ENCODE assay signal across 10 cellular contexts in the genomic region with DNA sequence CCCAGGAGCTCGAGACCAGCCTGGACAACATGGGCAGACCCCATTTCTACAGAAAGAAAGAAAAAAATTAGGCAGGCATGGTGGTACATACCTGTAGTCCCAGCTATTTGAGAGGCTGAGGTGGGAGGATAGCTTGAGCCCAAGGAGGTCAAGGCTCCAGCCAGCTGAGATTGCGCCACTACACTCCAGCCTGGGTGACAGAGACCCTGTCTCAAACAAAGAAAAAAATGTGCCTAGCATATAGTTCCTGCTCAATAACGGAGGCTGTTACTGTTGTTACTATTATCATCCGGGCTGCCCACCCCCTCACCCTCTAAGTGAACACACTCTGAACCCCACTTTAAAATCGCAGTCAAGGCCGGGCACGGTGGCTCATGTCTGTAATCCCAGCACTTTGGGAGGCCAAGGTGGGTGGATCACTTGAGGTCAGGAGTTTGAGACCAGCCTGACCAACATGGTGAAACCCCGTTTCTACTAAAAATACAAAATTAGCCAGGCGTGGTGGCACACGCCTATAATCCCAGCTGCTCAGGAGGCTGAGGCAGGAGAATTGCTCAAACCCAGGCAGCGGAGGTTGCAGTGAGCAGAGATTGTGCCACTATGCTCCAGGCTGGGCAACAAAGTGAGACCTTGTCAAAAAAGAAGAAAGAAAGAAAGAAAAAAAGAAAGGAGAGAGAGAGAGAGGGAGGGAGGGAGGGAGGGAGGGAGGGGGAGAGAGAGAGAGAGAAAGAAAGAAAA. TPM values are rescaled to one million over a fixed set of nuclear protein-coding genes. Genes with fewer than 3 reads are reported as not detected.
DNase-seq lines count a peak whose midpoint lies in the region; ATAC-seq and TF ChIP-seq lines count a peak whose summit lies in the region.
"Not testable (repeated sequence)": the region's sequence is repeated elsewhere in the genome, so short reads cannot be mapped to it uniquely, and the experiment has no call there.
"Had no signal": no experiment of that assay in that cellular context is flagged by ENCODE, and none has a peak within 500 bp of the region (broad histone marks: within the 10 kb centered on the region; RNA-seq: fewer than 3 reads in every experiment).

No MANE protein-coding gene starts in this region.

- H3K36me3 Mint-ChIP-seq in central memory CD8-positive, alpha-beta T cell (ENCODE audit: insufficient read depth), result not testable (repeated sequence)
- H3K36me3 Mint-ChIP-seq in stimulated activated naive B cell treated with anti-CD40 and anti-IgM and Interleukin-4, amounts not matched to agents 10 μg/mL and 1 μg/mL and 100 μg/mL, for 72 hours, result peaks cover 10 to 12% of the 10 kb centered on the region in 2 donors

- peaks cover 0 to 43% (median 0%) of the 10 kb centered on the region in 11 experiments; a peak in 2 of 22 replicates for H4K20me1 ChIP-seq in BLaER1 treated with 17β-estradiol and CSF1 and Interleukin-3, amounts not matched to agents 10 nM and 100 nM

- peaks cover 22% of the 10 kb centered on the region for H3K4me1 Mint-ChIP-seq in central memory CD8-positive, alpha-beta T cell
- peaks cover 13 to 24% of the 10 kb centered on the region in 2 donors for H3K4me1 Mint-ChIP-seq in stimulated activated naive B cell treated with anti-CD40 and anti-IgM and Interleukin-4, amounts not matched to agents 10 μg/mL and 1 μg/mL and 100 μg/mL, for 72 hours

- peaks cover 46 to 99% (median 96%) of the 10 kb centered on the region in 10 experiments for H3K4me1 ChIP-seq in BLaER1 treated with 17β-estradiol and CSF1 and Interleukin-3, amounts not matched to agents 10 nM and 100 nM
- H3K4me1 ChIP-seq in psoas muscle (peaks cover 47% of the 10 kb centered on the region), skeletal muscle tissue (ENCODE audit: control insufficient read depth in 3 of 3, insufficient read depth in 3 of 3, low read length in 3 of 3) (peaks cover 28 to 61% (median 40%) of the 10 kb centered on the region in 3 donors)

- CTCF ChIA-PET in RWPE1 (lab: Yijun Ruan, JAX), result not testable (repeated sequence)

- H3K27me3 Mint-ChIP-seq in central memory CD8-positive, alpha-beta T cell; stimulated activated naive B cell treated with anti-CD40 and anti-IgM and Interleukin-4, amounts not matched to agents 10 μg/mL and 1 μg/mL and 100 μg/mL, for 72 hours: not testable (repeated sequence)

- H3K9ac ChIP-seq in BLaER1 treated with 17β-estradiol and CSF1 and Interleukin-3, amounts not matched to agents 10 nM and 100 nM, result peak overlapping the region in 8 of 11 experiments; percentile 13 to 69 (median 60); a peak in 9 of 22 replicates
- H3K9ac ChIP-seq in skeletal muscle tissue (ENCODE audit: low read depth in 1 of 3, low read length in 3 of 3), result not testable (repeated sequence)

- not testable (repeated sequence) for DNase-seq in RWPE1 (ENCODE audit: low spot score); central memory CD8-positive, alpha-beta T cell (ENCODE audit: low spot score in 2 of 2); psoas muscle; stimulated activated naive B cell treated with anti-CD40 and anti-IgM and Interleukin-4, amounts not matched to agents 10 μg/mL and 1 μg/mL and 100 μg/mL, for 72 hours

- WGBS in psoas muscle, 3 donors, result 85 to 93% (median 87%) methylated on average over 11 of the region's 11 CpGs

- peak overlapping the region in 9 of 11 experiments; percentile 17 to 86 (median 80); a peak in 17 of 22 replicates for H3K27ac ChIP-seq in BLaER1 treated with 17β-estradiol and CSF1 and Interleukin-3, amounts not matched to agents 10 nM and 100 nM
- H3K27ac ChIP-seq in RWPE1 (peak overlapping the region; percentile 18; the same call in 1 of the 2 replicates), psoas muscle (peak overlapping the region; percentile 70), skeletal muscle tissue (ENCODE audit: low read depth, low read length) (peak overlapping the region; percentile 59)

- not testable (repeated sequence) for TF ChIP-seq CTCF in RWPE1 (conservative IDR thresholded peaks at IDR 0.05; ENCODE audit: low read depth); psoas muscle (IDR thresholded peaks at IDR 0.05)

- H3K9me3 ChIP-seq in BLaER1 treated with 17β-estradiol and CSF1 and Interleukin-3, amounts not matched to agents 10 nM and 100 nM (replicated peaks in 1 of 11); psoas muscle; skeletal muscle tissue (ENCODE audit: control insufficient read depth in 3 of 3, low read length in 3 of 3): not testable (repeated sequence)

- ATAC-seq in central memory CD8-positive, alpha-beta T cell (replicated peaks; ENCODE audit: extremely low read depth, poor library complexity, severe bottlenecking); psoas muscle; stimulated activated naive B cell treated with anti-CD40 and anti-IgM and Interleukin-4, amounts not matched to agents 10 μg/mL and 1 μg/mL and 100 μg/mL, for 72 hours (replicated peaks): not testable (repeated sequence)

- H3K4me2 ChIP-seq in BLaER1 treated with 17β-estradiol and CSF1 and Interleukin-3, amounts not matched to agents 10 nM and 100 nM, result peak overlapping the region; percentile 7 to 88 (median 57); a peak in 17 of 22 replicates

- not testable (repeated sequence) for H3K4me3 ChIP-seq in BLaER1 treated with 17β-estradiol and CSF1 and Interleukin-3, amounts not matched to agents 10 nM and 100 nM; psoas muscle; skeletal muscle tissue (ENCODE audit: low read length in 3 of 3)

- peaks cover 6 to 24% (median 9%) of the 10 kb centered on the region in 11 experiments; a peak in 17 of 22 replicates for H3K36me3 ChIP-seq in BLaER1 treated with 17β-estradiol and CSF1 and Interleukin-3, amounts not matched to agents 10 nM and 100 nM
- not testable (repeated sequence) for H3K36me3 ChIP-seq in psoas muscle (ENCODE audit: insufficient read depth in 1 of 2, low read depth in 1 of 2)
- H3K36me3 ChIP-seq in skeletal muscle tissue (ENCODE audit: control insufficient read depth in 3 of 3, insufficient read depth in 3 of 3, low read length in 3 of 3), result peaks cover 5 to 17% (median 15%) of the 10 kb centered on the region in 3 donors

- not testable (repeated sequence) for H3K4me3 Mint-ChIP-seq in central memory CD8-positive, alpha-beta T cell
- H3K4me3 Mint-ChIP-seq in stimulated activated naive B cell treated with anti-CD40 and anti-IgM and Interleukin-4, amounts not matched to agents 10 μg/mL and 1 μg/mL and 100 μg/mL, for 72 hours, result peak overlapping the region in 1 of 2 donors; percentile 29

- not testable (repeated sequence) for H3K27me3 ChIP-seq in BLaER1 treated with 17β-estradiol and CSF1 and Interleukin-3, amounts not matched to agents 10 nM and 100 nM; psoas muscle (ENCODE audit: insufficient read depth in 3 of 3, low read length in 2 of 3); skeletal muscle tissue (ENCODE audit: control insufficient read depth in 3 of 3, insufficient read depth in 3 of 3, low read length in 3 of 3)

- intact Hi-C loops in psoas muscle (cut with DNase I), result not testable (repeated sequence)

- POLR2A ChIA-PET in RWPE1 (lab: Yijun Ruan, JAX; ENCODE audit: low non-redundant PET), result interaction anchor here (0.5 kb wide), 1 partner anchor 92 kb away, joined by 9 read pairs; no protein-coding TSS in a partner anchor

- peak overlapping the region; percentile 61 for H3K27ac Mint-ChIP-seq in central memory CD8-positive, alpha-beta T cell (ENCODE audit: low read depth)
- peak overlapping the region; percentile 59 for H3K27ac Mint-ChIP-seq in stimulated activated naive B cell treated with anti-CD40 and anti-IgM and Interleukin-4, amounts not matched to agents 10 μg/mL and 1 μg/mL and 100 μg/mL, for 72 hours

- not testable (repeated sequence) for H3K9me3 Mint-ChIP-seq in central memory CD8-positive, alpha-beta T cell; stimulated activated naive B cell treated with anti-CD40 and anti-IgM and Interleukin-4, amounts not matched to agents 10 μg/mL and 1 μg/mL and 100 μg/mL, for 72 hours

RNA-seq across cellular contexts. Expression of a gene that starts 12.0 kb away (rescaled TPM):
- total RNA-seq in psoas muscle (10 to 100 TPM; 12.1 to 32.0 (median 21.8) TPM), skeletal muscle tissue (18.8 TPM)
- 10 to 100 TPM; 27.6 to 46.1 (median 38.0) TPM for polyA plus RNA-seq in psoas muscle

RNA-seq across cellular contexts. Expression of a gene that starts 12.3 kb away (rescaled TPM):
- total RNA-seq in psoas muscle (100 to 1,000 TPM; 247 to 422 (median 337) TPM), skeletal muscle tissue (57.9 TPM)
- 100 to 1,000 TPM; 411 to 533 (median 483) TPM for polyA plus RNA-seq in psoas muscle

RNA-seq across cellular contexts. Expression of a gene that starts 35.0 kb away (rescaled TPM):
- total RNA-seq in psoas muscle (not detected), skeletal muscle tissue (not detected)
- polyA plus RNA-seq in psoas muscle, result under 1 TPM; 0.03 to 0.07 (median 0.04) TPM
- total RNA-seq: A673; CD4-positive, alpha-beta memory T cell had no signal
- polyA plus RNA-seq: AG04450; CD8-positive, alpha-beta memory T cell had no signal

Comparison
In these comparisons a context has a peak if more than half of its experiments do, and no peak if none do; other contexts are left out.
1. H3K27ac ChIP-seq: peak in every context shown above with its lines; median percentile 80 in BLaER1 treated with 17β-estradiol and CSF1 and Interleukin-3, amounts not matched to agents 10 nM and 100 nM; 70 in psoas muscle; 59 in skeletal muscle tissue; 18 in RWPE1.